Comparison of ENCODE assay signal across 11 cellular contexts in genomic region chr1:54239041-54239410, GRCh38.
"Had no signal": no experiment of that assay in that cellular context is flagged by ENCODE, and none has a peak within 500 bp of the region (broad histone marks: within the 10 kb centered on the region; RNA-seq: fewer than 3 reads in every experiment).

No MANE protein-coding gene starts in this region.

- H3K27me3 Mint-ChIP-seq: natural killer cell treated with Interleukin-12 subunit alpha and Interleukin-12 subunit beta and Interleukin-15 and Interleukin-18, amount 100 ng/mL, for 72 hours; stimulated activated naive B cell treated with anti-CD40 and anti-IgM and Interleukin-4, amounts not matched to agents 10 μg/mL and 1 μg/mL and 100 μg/mL, for 72 hours had no signal

- H3K27ac ChIP-seq: WERI-Rb-1 had no signal

- H3K27ac Mint-ChIP-seq: activated T-cell treated with anti-CD3 and anti-CD28 coated beads, Interleukin-2, amount 50 U/mL, for 72 hours; mesothelial cell of epicardium; natural killer cell treated with Interleukin-12 subunit alpha and Interleukin-12 subunit beta and Interleukin-15 and Interleukin-18, amount 100 ng/mL, for 72 hours; stimulated activated naive B cell treated with anti-CD40 and anti-IgM and Interleukin-4, amounts not matched to agents 10 μg/mL and 1 μg/mL and 100 μg/mL, for 72 hours had no signal

- H3K36me3 Mint-ChIP-seq: natural killer cell treated with Interleukin-12 subunit alpha and Interleukin-12 subunit beta and Interleukin-15 and Interleukin-18, amount 100 ng/mL, for 72 hours had no signal

- H3K4me1 Mint-ChIP-seq: mesothelial cell of epicardium had no signal

- H3K27me3 ChIP-seq: ascending aorta, tibial nerve had no signal

- H3K9me3 ChIP-seq: ascending aorta, tibial nerve had no signal

- H3K4me3 ChIP-seq: ascending aorta, tibial nerve had no signal

- DNase-seq: activated CD4-positive, alpha-beta T cell treated with anti-CD3 and anti-CD28 coated beads, Interleukin-2, amount 50 U/mL, for 4 hours; activated effector memory CD4-positive, alpha-beta T cell treated with anti-CD3 and anti-CD28 coated beads, Interleukin-2, amount 50 U/mL, for 16 hours; activated T-cell treated with anti-CD3 and anti-CD28 coated beads, Interleukin-2, amount 50 U/mL, for 72 hours; erythroblast; kidney; stimulated activated naive B cell treated with anti-CD40 and anti-IgM and Interleukin-4, amounts not matched to agents 10 μg/mL and 1 μg/mL and 100 μg/mL, for 72 hours; WERI-Rb-1 had no signal

- H3K9me3 Mint-ChIP-seq: activated T-cell treated with anti-CD3 and anti-CD28 coated beads, Interleukin-2, amount 50 U/mL, for 72 hours; mesothelial cell of epicardium; natural killer cell treated with Interleukin-12 subunit alpha and Interleukin-12 subunit beta and Interleukin-15 and Interleukin-18, amount 100 ng/mL, for 72 hours; stimulated activated naive B cell treated with anti-CD40 and anti-IgM and Interleukin-4, amounts not matched to agents 10 μg/mL and 1 μg/mL and 100 μg/mL, for 72 hours had no signal

- H3K4me3 Mint-ChIP-seq: activated T-cell treated with anti-CD3 and anti-CD28 coated beads, Interleukin-2, amount 50 U/mL, for 72 hours; mesothelial cell of epicardium; natural killer cell treated with Interleukin-12 subunit alpha and Interleukin-12 subunit beta and Interleukin-15 and Interleukin-18, amount 100 ng/mL, for 72 hours; stimulated activated naive B cell treated with anti-CD40 and anti-IgM and Interleukin-4, amounts not matched to agents 10 μg/mL and 1 μg/mL and 100 μg/mL, for 72 hours had no signal
